7 cellular contexts compared by ENCODE assay signal in the genomic region with DNA sequence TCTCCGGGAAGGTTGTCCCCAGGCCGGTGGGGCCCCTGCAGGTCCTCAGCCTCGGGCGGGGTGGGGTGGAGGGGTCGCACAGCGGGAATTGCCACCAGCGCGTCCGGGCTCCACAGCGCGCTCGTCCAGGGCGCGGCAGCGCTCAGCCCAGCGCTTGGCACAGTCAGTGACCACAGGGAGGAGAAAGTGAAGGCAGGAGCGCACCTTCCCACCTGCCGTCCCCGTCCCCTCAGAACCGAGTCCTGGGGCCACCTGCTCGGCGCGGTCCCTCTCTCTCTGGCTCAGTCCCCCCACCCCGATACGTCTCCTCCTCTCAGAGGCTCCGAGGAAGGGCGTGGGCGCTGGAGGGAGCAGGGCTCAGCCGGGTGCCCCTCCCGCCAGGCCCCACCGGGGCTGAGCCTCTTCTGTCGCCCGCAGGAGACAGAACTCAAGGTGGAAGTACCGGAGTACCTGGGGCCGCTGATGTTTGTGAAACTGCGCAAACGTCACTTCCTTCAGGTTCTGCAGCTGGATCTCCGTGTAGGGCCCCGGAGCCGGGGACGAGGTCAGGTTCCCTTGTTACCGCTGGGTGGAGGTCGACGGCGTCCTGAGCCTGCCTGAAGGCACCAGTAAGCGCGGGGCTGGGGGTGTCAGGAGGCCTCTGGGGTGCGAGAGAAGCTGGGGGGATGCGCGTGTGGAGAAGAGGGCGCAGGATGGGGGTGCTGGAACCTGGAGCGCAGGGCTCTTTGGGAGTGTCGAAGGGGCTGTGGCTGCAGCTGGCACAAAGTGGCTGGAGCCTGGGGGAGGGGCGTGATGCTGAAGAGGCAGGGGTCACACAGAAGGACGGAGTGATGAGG. TPM values are rescaled to one million over a fixed set of nuclear protein-coding genes. Genes with fewer than 3 reads are reported as not detected.
DNase-seq lines count a peak whose midpoint lies in the region; TF ChIP-seq lines count a peak whose summit lies in the region.
"Not testable (repeated sequence)": the region's sequence is repeated elsewhere in the genome, so short reads cannot be mapped to it uniquely, and the experiment has no call there.
"Had no signal": no experiment of that assay in that cellular context is flagged by ENCODE, and none has a peak within 500 bp of the region (broad histone marks: within the 10 kb centered on the region; RNA-seq: fewer than 3 reads in every experiment).

No MANE protein-coding gene starts in this region.

- not testable (repeated sequence) for H3K9me3 Mint-ChIP-seq in activated T-helper 1 cell treated with anti-CD3 and anti-CD28 coated beads, Interleukin-12 subunit alpha, Interleukin-12 subunit beta, Interleukin-2, Interleukin-4 antibody, amounts not matched to agents 30 ng/mL and 10 ng/mL and 1 ng/mL, durations not matched to agents 14 hours and 24 hours and 36 hours

- H4K20me1 ChIP-seq in osteoblast (ENCODE audit: insufficient read depth, low read length): not testable (repeated sequence)

- H2AFZ ChIP-seq in osteoblast (ENCODE audit: low read length): not testable (repeated sequence)

- peaks cover 0 to 14% (median 6%) of the 10 kb centered on the region in 4 donors for H3K4me1 ChIP-seq in Peyer's patch
- not testable (repeated sequence) for H3K4me1 ChIP-seq in osteoblast (ENCODE audit: insufficient read depth, low read length)

- not testable (repeated sequence) for TF ChIP-seq POLR2A in Peyer's patch (IDR thresholded peaks at IDR 0.05)

- DNase-seq in GM20000 (ENCODE audit: low spot score) (peak; percentile 60), Peyer's patch (peak in 2 of 3 donors; percentile 66 to 81), head of caudate nucleus (peak in 26 of 42 donors; percentile 21 to 79 (median 57)), osteoblast (ENCODE audit: insufficient read length, low spot score, missing footprints) (peak; percentile 44)
- DNase-seq in activated T-helper 1 cell treated with anti-CD3 and anti-CD28 coated beads, Interleukin-12 subunit alpha, Interleukin-12 subunit beta, Interleukin-2, Interleukin-4 antibody, amounts not matched to agents 30 ng/mL and 10 ng/mL and 1 ng/mL, durations not matched to agents 14 hours and 24 hours and 36 hours (ENCODE audit: low spot score): peak; percentile 61

- H3K9me3 ChIP-seq in Peyer's patch; osteoblast (ENCODE audit: low read depth, low read length): not testable (repeated sequence)

- not testable (repeated sequence) for H3K36me3 Mint-ChIP-seq in activated T-helper 1 cell treated with anti-CD3 and anti-CD28 coated beads, Interleukin-12 subunit alpha, Interleukin-12 subunit beta, Interleukin-2, Interleukin-4 antibody, amounts not matched to agents 30 ng/mL and 10 ng/mL and 1 ng/mL, durations not matched to agents 14 hours and 24 hours and 36 hours (ENCODE audit: low read depth)

- H3K4me3 ChIP-seq in Peyer's patch: peak overlapping the region; percentile 27 to 42 (median 40)
- not testable (repeated sequence) for H3K4me3 ChIP-seq in osteoblast (ENCODE audit: insufficient read depth, low read length)

- peaks cover 75% of the 10 kb centered on the region for H3K4me1 Mint-ChIP-seq in activated T-helper 1 cell treated with anti-CD3 and anti-CD28 coated beads, Interleukin-12 subunit alpha, Interleukin-12 subunit beta, Interleukin-2, Interleukin-4 antibody, amounts not matched to agents 30 ng/mL and 10 ng/mL and 1 ng/mL, durations not matched to agents 14 hours and 24 hours and 36 hours (ENCODE audit: low read depth)

- H3K4me2 ChIP-seq in osteoblast (ENCODE audit: insufficient read depth, low read length): not testable (repeated sequence)

- peak overlapping the region in 1 of 4 donors; percentile 65 for H3K27ac ChIP-seq in Peyer's patch
- not testable (repeated sequence) for H3K27ac ChIP-seq in osteoblast (ENCODE audit: low read depth, low read length)

- H3K27me3 Mint-ChIP-seq in activated T-helper 1 cell treated with anti-CD3 and anti-CD28 coated beads, Interleukin-12 subunit alpha, Interleukin-12 subunit beta, Interleukin-2, Interleukin-4 antibody, amounts not matched to agents 30 ng/mL and 10 ng/mL and 1 ng/mL, durations not matched to agents 14 hours and 24 hours and 36 hours (ENCODE audit: insufficient read depth): peaks cover 24% of the 10 kb centered on the region

- H3K27ac Mint-ChIP-seq in activated T-helper 1 cell treated with anti-CD3 and anti-CD28 coated beads, Interleukin-12 subunit alpha, Interleukin-12 subunit beta, Interleukin-2, Interleukin-4 antibody, amounts not matched to agents 30 ng/mL and 10 ng/mL and 1 ng/mL, durations not matched to agents 14 hours and 24 hours and 36 hours: peak overlapping the region; percentile 38

- TF ChIP-seq CTCF in GM20000 (IDR thresholded peaks at IDR 0.05; ENCODE audit: extremely low read depth, missing control alignments); Peyer's patch (IDR thresholded peaks at IDR 0.05); osteoblast (IDR thresholded peaks at IDR 0.05; ENCODE audit: extremely low read depth, low read depth, low read length): not testable (repeated sequence)

- not testable (repeated sequence) for H3K79me2 ChIP-seq in osteoblast (ENCODE audit: insufficient read depth, low read length)

- not testable (repeated sequence) for H3K27me3 ChIP-seq in Peyer's patch
- peaks cover 61% of the 10 kb centered on the region for H3K27me3 ChIP-seq in osteoblast (ENCODE audit: insufficient read depth, low read length)

- intact Hi-C loops in activated T-helper 1 cell treated with anti-CD3 and anti-CD28 coated beads, Interleukin-12 subunit alpha, Interleukin-12 subunit beta, Interleukin-2, Interleukin-4 antibody, amounts not matched to agents 30 ng/mL and 10 ng/mL and 1 ng/mL, durations not matched to agents 14 hours and 24 hours and 36 hours (cut with micrococcal nuclease); head of caudate nucleus (cut with DNase I): not testable (repeated sequence)

- H3K36me3 ChIP-seq in Peyer's patch; osteoblast (ENCODE audit: insufficient read depth, low read length): not testable (repeated sequence)

- peak overlapping the region; percentile 87 for H3K4me3 Mint-ChIP-seq in activated T-helper 1 cell treated with anti-CD3 and anti-CD28 coated beads, Interleukin-12 subunit alpha, Interleukin-12 subunit beta, Interleukin-2, Interleukin-4 antibody, amounts not matched to agents 30 ng/mL and 10 ng/mL and 1 ng/mL, durations not matched to agents 14 hours and 24 hours and 36 hours

RNA-seq across cellular contexts. Expression of gene C17orf100, which starts 5.5 kb away (rescaled TPM):
- total RNA-seq in Peyer's patch (10 to 100 TPM in 1 of 4 donors, 1 to 10 TPM in 3; 2.3 to 16.5 (median 3.1) TPM), osteoblast (0.29 and 0.72 TPM in 2 replicates)
- total RNA-seq in activated T-helper 1 cell treated with anti-CD3 and anti-CD28 coated beads, Interleukin-12 subunit alpha, Interleukin-12 subunit beta, Interleukin-2, Interleukin-4 antibody, amounts not matched to agents 30 ng/mL and 10 ng/mL and 1 ng/mL, durations not matched to agents 14 hours and 24 hours and 36 hours: 1.6 and 1.7 TPM in 2 replicates

RNA-seq across cellular contexts. Expression of gene MED31, which starts 5.6 kb away (rescaled TPM):
- total RNA-seq in Peyer's patch (1 to 10 TPM; 2.0 to 4.9 (median 3.1) TPM), osteoblast (5.4 and 9.1 TPM in 2 replicates)
- total RNA-seq in activated T-helper 1 cell treated with anti-CD3 and anti-CD28 coated beads, Interleukin-12 subunit alpha, Interleukin-12 subunit beta, Interleukin-2, Interleukin-4 antibody, amounts not matched to agents 30 ng/mL and 10 ng/mL and 1 ng/mL, durations not matched to agents 14 hours and 24 hours and 36 hours: 24.3 and 28.4 TPM in 2 replicates

RNA-seq across cellular contexts. Expression of gene TXNDC17, which starts 16.2 kb away (rescaled TPM):
- total RNA-seq in Peyer's patch (100 to 1,000 TPM in 3 of 4 donors, 10 to 100 TPM in 1; 73.9 to 192 (median 149) TPM), osteoblast (70.6 and 79.0 TPM in 2 replicates)
- 94.0 and 95.2 TPM in 2 replicates for total RNA-seq in activated T-helper 1 cell treated with anti-CD3 and anti-CD28 coated beads, Interleukin-12 subunit alpha, Interleukin-12 subunit beta, Interleukin-2, Interleukin-4 antibody, amounts not matched to agents 30 ng/mL and 10 ng/mL and 1 ng/mL, durations not matched to agents 14 hours and 24 hours and 36 hours

RNA-seq across cellular contexts. Expression of gene KIAA0753, which starts 16.5 kb away (rescaled TPM):
- total RNA-seq in Peyer's patch (10 to 100 TPM; 14.7 to 36.3 (median 23.3) TPM), osteoblast (17.0 and 23.6 TPM in 2 replicates)
- total RNA-seq in activated T-helper 1 cell treated with anti-CD3 and anti-CD28 coated beads, Interleukin-12 subunit alpha, Interleukin-12 subunit beta, Interleukin-2, Interleukin-4 antibody, amounts not matched to agents 30 ng/mL and 10 ng/mL and 1 ng/mL, durations not matched to agents 14 hours and 24 hours and 36 hours: 18.2 and 22.2 TPM in 2 replicates

RNA-seq across cellular contexts. Expression of gene SLC13A5, which starts 56.2 kb away (rescaled TPM):
- not detected for total RNA-seq in Peyer's patch
- not detected in 2 replicates for total RNA-seq in activated T-helper 1 cell treated with anti-CD3 and anti-CD28 coated beads, Interleukin-12 subunit alpha, Interleukin-12 subunit beta, Interleukin-2, Interleukin-4 antibody, amounts not matched to agents 30 ng/mL and 10 ng/mL and 1 ng/mL, durations not matched to agents 14 hours and 24 hours and 36 hours
- not detected in 2 replicates for total RNA-seq in osteoblast
- total RNA-seq: occipital lobe, subcutaneous adipose tissue had no signal
